In the genomic region with DNA sequence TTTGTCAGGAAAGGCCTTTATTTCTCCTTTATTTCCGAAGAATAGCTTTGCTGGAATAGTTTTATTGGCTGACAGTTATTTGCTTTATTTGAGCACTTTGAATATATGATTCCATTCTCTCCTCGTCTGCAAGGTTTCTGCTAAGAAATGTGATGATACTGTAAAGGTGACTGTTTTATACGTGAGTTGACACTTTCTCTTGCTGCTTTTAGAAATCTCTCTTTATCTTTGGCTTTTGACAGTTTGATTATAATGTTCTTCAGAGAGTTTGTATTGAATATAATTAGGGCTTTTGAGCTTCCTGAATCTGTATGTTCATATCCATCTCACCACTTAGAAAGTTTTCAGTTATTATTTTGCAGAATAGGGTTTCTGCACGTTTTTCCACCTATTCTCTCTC, we compare ENCODE assay signal across 5 cellular contexts.
"Had no signal": no experiment of that assay in that cellular context is flagged by ENCODE, and none has a peak within 500 bp of the region (broad histone marks: within the 10 kb centered on the region; RNA-seq: fewer than 3 reads in every experiment).

No MANE protein-coding gene starts in this region.

- H3K36me3 Mint-ChIP-seq: IgD-negative memory B cell had no signal

- ATAC-seq: HepG2, K562 had no signal

- H3K27ac Mint-ChIP-seq: IgD-negative memory B cell had no signal

- H3K4me1 Mint-ChIP-seq: IgD-negative memory B cell had no signal

- H3K27ac ChIP-seq: HL-60 had no signal

- H3K27me3 Mint-ChIP-seq: IgD-negative memory B cell had no signal

- H3K4me3 ChIP-seq: K562 had no signal

- H3K4me3 Mint-ChIP-seq: IgD-negative memory B cell had no signal

- DNase-seq: IMR-90 had no signal
